ENCODE assay signal across 15 cellular contexts in the genomic region with DNA sequence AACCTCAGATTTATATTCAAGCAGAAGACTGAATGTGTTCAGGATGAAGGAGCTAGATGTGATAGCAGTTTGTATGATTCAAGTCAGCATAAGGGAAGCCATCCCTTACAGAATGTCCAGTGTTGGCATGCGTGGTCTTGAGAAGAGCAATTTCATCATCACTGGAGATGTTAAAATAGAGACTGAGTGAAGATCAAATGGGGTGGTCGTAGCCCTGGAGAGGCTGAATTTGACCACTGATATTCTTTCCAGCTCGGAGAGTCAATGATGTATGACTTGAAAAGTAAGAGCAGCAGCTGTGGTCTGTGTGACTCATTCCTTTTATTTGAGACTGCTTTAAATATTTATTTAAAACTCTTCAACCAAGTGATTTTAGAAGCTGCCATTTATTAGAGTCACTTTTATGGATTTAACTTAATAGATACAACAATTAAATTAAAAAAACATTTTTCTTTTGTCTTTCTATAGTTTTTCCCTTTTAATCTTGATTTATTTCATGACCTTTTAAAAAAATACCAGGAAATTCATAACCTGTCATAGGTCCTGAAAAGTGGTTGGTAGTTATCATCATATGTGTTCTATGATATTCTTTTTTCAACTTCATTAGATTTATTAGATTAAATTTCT. TPM values are rescaled to one million over a fixed set of nuclear protein-coding genes. Genes with fewer than 3 reads are reported as not detected.
DNase-seq lines count a peak whose midpoint lies in the region; ATAC-seq and TF ChIP-seq lines count a peak whose summit lies in the region.
"Had no signal": no experiment of that assay in that cellular context is flagged by ENCODE, and none has a peak within 500 bp of the region (broad histone marks: within the 10 kb centered on the region; RNA-seq: fewer than 3 reads in every experiment).

No MANE protein-coding gene starts in this region.

- no peak overlapping the region for H3K27ac Mint-ChIP-seq in activated CD4-positive, alpha-beta memory T cell treated with anti-CD3 and anti-CD28 coated beads for 36 hours
- H3K27ac Mint-ChIP-seq: activated CD8-positive, alpha-beta T cell treated with anti-CD3 and anti-CD28 coated beads for 36 hours; CD4-positive, alpha-beta T cell; naive thymus-derived CD4-positive, alpha-beta T cell had no signal

- H3K27ac ChIP-seq in DOHH2 (ENCODE audit: low read depth, low read length): no peak overlapping the region
- H3K27ac ChIP-seq in osteoblast (ENCODE audit: low read depth, low read length): peak overlapping the region; percentile 53
- H3K27ac ChIP-seq in uterus: no peak overlapping the region

- H3K9me3 ChIP-seq in DOHH2 (ENCODE audit: control insufficient read depth, insufficient read depth, low read length): no peaks in the 10 kb centered on the region
- no peaks in the 10 kb centered on the region for H3K9me3 ChIP-seq in endocrine pancreas (ENCODE audit: control insufficient read depth, low read length)
- H3K9me3 ChIP-seq in osteoblast (ENCODE audit: low read depth, low read length): no peaks in the 10 kb centered on the region
- no peaks in the 10 kb centered on the region for H3K9me3 ChIP-seq in uterus

- CTCF ChIA-PET in activated CD4-positive, alpha-beta memory T cell treated with anti-CD3 and anti-CD28 coated beads for 36 hours (lab: Charles Lee): no interaction called here

- no peaks in the 10 kb centered on the region for H3K9me3 Mint-ChIP-seq in activated CD4-positive, alpha-beta memory T cell treated with anti-CD3 and anti-CD28 coated beads for 36 hours
- H3K9me3 Mint-ChIP-seq: activated CD8-positive, alpha-beta T cell treated with anti-CD3 and anti-CD28 coated beads for 36 hours had no signal

- no peaks in the 10 kb centered on the region for H3K4me1 Mint-ChIP-seq in activated CD4-positive, alpha-beta memory T cell treated with anti-CD3 and anti-CD28 coated beads for 36 hours (ENCODE audit: low read depth)
- H3K4me1 Mint-ChIP-seq: naive thymus-derived CD4-positive, alpha-beta T cell had no signal

- no peak overlapping the region for H3K9ac ChIP-seq in endocrine pancreas (ENCODE audit: control insufficient read depth, insufficient read depth, low read length)

- H3K36me3 Mint-ChIP-seq in activated CD4-positive, alpha-beta memory T cell treated with anti-CD3 and anti-CD28 coated beads for 36 hours: no peaks in the 10 kb centered on the region
- H3K36me3 Mint-ChIP-seq: naive thymus-derived CD4-positive, alpha-beta T cell had no signal

- H3K4me3 Mint-ChIP-seq in activated CD4-positive, alpha-beta memory T cell treated with anti-CD3 and anti-CD28 coated beads for 36 hours: no peak overlapping the region
- H3K4me3 Mint-ChIP-seq: activated CD8-positive, alpha-beta T cell treated with anti-CD3 and anti-CD28 coated beads for 36 hours; CD4-positive, alpha-beta T cell; naive thymus-derived CD4-positive, alpha-beta T cell had no signal

- DNase-seq in NCI-H69 (lab: John Stamatoyannopoulos, UW): peak; percentile 49
- DNase-seq in osteoblast (ENCODE audit: insufficient read length, low spot score, missing footprints): peak; percentile 73
- no peak for DNase-seq in uterus
- no peak for DNase-seq in NOMO-1 (lab: John Stamatoyannopoulos, UW; ENCODE audit: unreplicated experiment in 2 of 2)
- DNase-seq in activated CD4-positive, alpha-beta memory T cell treated with anti-CD3 and anti-CD28 coated beads for 36 hours: no peak
- DNase-seq: activated CD8-positive, alpha-beta T cell treated with anti-CD3 and anti-CD28 coated beads for 36 hours; CD4-positive, alpha-beta T cell; foreskin melanocyte; naive thymus-derived CD4-positive, alpha-beta T cell; NCI-H2227 treated with DMSO at 0.1 percent for 48 hours; RPMI8226; T-helper 9 cell had no signal

- H3K4me3 ChIP-seq in DOHH2 (ENCODE audit: low read length) (no peak overlapping the region), endocrine pancreas (ENCODE audit: control insufficient read depth, insufficient read depth, low read length) (peak overlapping the region; percentile 2), osteoblast (ENCODE audit: insufficient read depth, low read length) (peak overlapping the region; percentile 16), uterus (no peak overlapping the region)

- TF ChIP-seq CTCF in DOHH2 (IDR thresholded peaks at IDR 0.05; ENCODE audit: low read depth, low read length, poor library complexity, severe bottlenecking): no peak
- TF ChIP-seq CTCF in osteoblast (IDR thresholded peaks at IDR 0.05; ENCODE audit: extremely low read depth, low read depth, low read length): no peak
- TF ChIP-seq CTCF in uterus (IDR thresholded peaks at IDR 0.05): no peak

- H2AFZ ChIP-seq in osteoblast (ENCODE audit: low read length): no peak overlapping the region

- H3K79me2 ChIP-seq in DOHH2 (ENCODE audit: control insufficient read depth, low read length): peaks cover 35% of the 10 kb centered on the region
- H3K79me2 ChIP-seq in osteoblast (ENCODE audit: insufficient read depth, low read length): peaks cover 77% of the 10 kb centered on the region

- no peaks in the 10 kb centered on the region for H3K36me3 ChIP-seq in DOHH2 (ENCODE audit: control insufficient read depth, low read length)
- no peaks in the 10 kb centered on the region for H3K36me3 ChIP-seq in endocrine pancreas (ENCODE audit: control insufficient read depth, insufficient read depth, low read length)
- H3K36me3 ChIP-seq in osteoblast (ENCODE audit: insufficient read depth, low read length): no peaks in the 10 kb centered on the region
- H3K36me3 ChIP-seq in uterus: no peaks in the 10 kb centered on the region

- no peaks in the 10 kb centered on the region for H3K9me2 ChIP-seq in DOHH2 (replicated peaks; ENCODE audit: control insufficient read depth, low read length)

- H3K27me3 ChIP-seq in DOHH2 (ENCODE audit: control insufficient read depth, low read length): no peaks in the 10 kb centered on the region
- no peaks in the 10 kb centered on the region for H3K27me3 ChIP-seq in endocrine pancreas (ENCODE audit: control insufficient read depth, insufficient read depth, low read length)
- H3K27me3 ChIP-seq in osteoblast (ENCODE audit: insufficient read depth, low read length): no peaks in the 10 kb centered on the region
- no peaks in the 10 kb centered on the region for H3K27me3 ChIP-seq in uterus

- no peak for TF ChIP-seq POLR2A in uterus (IDR thresholded peaks at IDR 0.05)

- H3K27me3 Mint-ChIP-seq in activated CD4-positive, alpha-beta memory T cell treated with anti-CD3 and anti-CD28 coated beads for 36 hours: peaks cover 8% of the 10 kb centered on the region
- H3K27me3 Mint-ChIP-seq: CD4-positive, alpha-beta T cell had no signal

- H3K4me2 ChIP-seq in DOHH2 (ENCODE audit: low read length) (peak overlapping the region; percentile 54), osteoblast (ENCODE audit: insufficient read depth, low read length) (peak overlapping the region; percentile 64)

- no peak for ATAC-seq in GM21717 (IDR thresholded peaks at IDR 0.05; ENCODE audit: unreplicated experiment)
- ATAC-seq: activated CD8-positive, alpha-beta T cell treated with anti-CD3 and anti-CD28 coated beads for 36 hours; naive thymus-derived CD4-positive, alpha-beta T cell had no signal

- H3K4me1 ChIP-seq in DOHH2 (ENCODE audit: control insufficient read depth, low read length) (peaks cover 6% of the 10 kb centered on the region), endocrine pancreas (ENCODE audit: control insufficient read depth, insufficient read depth, low read length) (peaks cover 12% of the 10 kb centered on the region), osteoblast (ENCODE audit: insufficient read depth, low read length) (peaks cover 25% of the 10 kb centered on the region), uterus (no peaks in the 10 kb centered on the region)

- H4K20me1 ChIP-seq in DOHH2 (ENCODE audit: control insufficient read depth, insufficient read depth, low read depth, low read length) (no peaks in the 10 kb centered on the region), osteoblast (ENCODE audit: insufficient read depth, low read length) (no peaks in the 10 kb centered on the region)

- POLR2A ChIA-PET in activated CD4-positive, alpha-beta memory T cell treated with anti-CD3 and anti-CD28 coated beads for 36 hours (lab: Charles Lee): no interaction called here

- no peaks in the 10 kb centered on the region for H3F3A ChIP-seq in DOHH2 (ENCODE audit: control insufficient read depth, insufficient read depth)

- intact Hi-C loops in uterus (cut with DNase I; ENCODE audit: low total_unique reads): no loop called here
- intact Hi-C loops in activated CD4-positive, alpha-beta memory T cell treated with anti-CD3 and anti-CD28 coated beads for 36 hours (cut with micrococcal nuclease): no loop called here

RNA-seq across cellular contexts. Expression of gene FMN2, which starts 15.5 kb away (rescaled TPM):
- 9.7 and 11.2 TPM in 2 replicates for total RNA-seq in osteoblast
- 1 to 10 TPM in 3 of 4 donors, not detected in 1; 1.0 to 6.5 (median 2.3) TPM for total RNA-seq in uterus
- not detected for total RNA-seq in activated CD4-positive, alpha-beta memory T cell treated with anti-CD3 and anti-CD28 coated beads for 36 hours
- total RNA-seq: activated CD8-positive, alpha-beta T cell treated with anti-CD3 and anti-CD28 coated beads for 36 hours; CD4-positive, alpha-beta T cell; naive thymus-derived CD4-positive, alpha-beta T cell had no signal

Comparison
In these comparisons a context has a peak if more than half of its experiments do, and no peak if none do; other contexts are left out.
1. H3K4me3 ChIP-seq: peak in endocrine pancreas (single experiment) and osteoblast (single experiment); none in DOHH2 (single experiment) and uterus (0 of 2).
2. DNase-seq: peak in NCI-H69 (single experiment) and osteoblast (single experiment); none in uterus (0 of 2), NOMO-1 (0 of 2) and activated CD4-positive, alpha-beta memory T cell treated with anti-CD3 and anti-CD28 coated beads for 36 hours (single experiment).